ENCODE assay signal across 1 cellular context in genomic region chr12:12776261-12776660, GRCh38.
TF ChIP-seq lines count a peak whose summit lies in the region.

No MANE protein-coding gene starts in this region.

TF ChIP-seq in IMR-90, 13 proteins besides CTCF, POLR2A, EP300 and RAD21 (continued from another document):
- TF ChIP-seq ELK1 (IDR thresholded peaks at IDR 0.05; ENCODE audit: borderline replicate concordance, low read depth, low read length) (no peak), RFX5 (IDR thresholded peaks at IDR 0.05; ENCODE audit: low read depth, low read length) (no peak)
